1 cellular context compared by ENCODE assay signal in genomic region chr7:32958046-32959025, GRCh38.
A peak's percentile ranks its signal among the peaks of the same experiment; 100 is the strongest.
TF ChIP-seq lines count a peak whose summit lies in the region.

No MANE protein-coding gene starts in this region.

TF ChIP-seq in HepG2, 621 proteins besides CTCF, POLR2A, EP300 and RAD21 (continued from another document and continues in another):
- 0 out of 2 replicates have a peak, but pooled peaks have one; percentile 3 for TF ChIP-seq ZBTB25 (CRISPR knock-in tag; IDR thresholded peaks at IDR 0.05)
- TF ChIP-seq ZFP91 (CRISPR knock-in tag; IDR thresholded peaks at IDR 0.05; ENCODE audit: borderline replicate concordance): peak; percentile 50; the same call in 1 of the 2 replicates
- TF ChIP-seq SMC3 (IDR thresholded peaks at IDR 0.05; ENCODE audit: low read length): no peak
- no peak for TF ChIP-seq ZBTB2 (CRISPR knock-in tag; IDR thresholded peaks at IDR 0.05; ENCODE audit: low read depth)
- TF ChIP-seq SSRP1 (CRISPR knock-in tag; IDR thresholded peaks at IDR 0.05): no peak; the same call in 1 of the 2 replicates
- no peak for TF ChIP-seq BCL3 (CRISPR knock-in tag; IDR thresholded peaks at IDR 0.05)
- no peak for TF ChIP-seq PRDM15 (CRISPR knock-in tag; IDR thresholded peaks at IDR 0.05)
- TF ChIP-seq MTF2 (CRISPR knock-in tag; IDR thresholded peaks at IDR 0.05; ENCODE audit: borderline replicate concordance): peak; percentile 20; the same call in 1 of the 2 replicates
- TF ChIP-seq GPBP1L1 (CRISPR knock-in tag; IDR thresholded peaks at IDR 0.05): no peak
- no peak for TF ChIP-seq ZMYM3 (CRISPR knock-in tag; IDR thresholded peaks at IDR 0.05)
- no peak for TF ChIP-seq ZNF724P (CRISPR knock-in tag; IDR thresholded peaks at IDR 0.05; ENCODE audit: borderline replicate concordance)
- 0 out of 2 replicates have a peak, but pooled peaks have one; percentile 0 for TF ChIP-seq NFKBIZ (CRISPR knock-in tag; IDR thresholded peaks at IDR 0.05)
- TF ChIP-seq KAT7 (CRISPR knock-in tag; IDR thresholded peaks at IDR 0.05; ENCODE audit: borderline replicate concordance): no peak
- TF ChIP-seq GTF3A (CRISPR knock-in tag; conservative IDR thresholded peaks at IDR 0.05): no peak
- TF ChIP-seq ZNF670 (CRISPR knock-in tag; IDR thresholded peaks at IDR 0.05; ENCODE audit: borderline replicate concordance): no peak
- no peak for TF ChIP-seq ZKSCAN1 (IDR thresholded peaks at IDR 0.05; ENCODE audit: low read length)
- no peak for TF ChIP-seq FOSL1 (CRISPR knock-in tag; IDR thresholded peaks at IDR 0.05; ENCODE audit: borderline replicate concordance)
- no peak for TF ChIP-seq KMT2A (CRISPR knock-in tag; IDR thresholded peaks at IDR 0.05)
- no peak for TF ChIP-seq RFX3 (CRISPR knock-in tag; IDR thresholded peaks at IDR 0.05)
- no peak for TF ChIP-seq ZNF335 (CRISPR knock-in tag; IDR thresholded peaks at IDR 0.05)
- TF ChIP-seq POLR2AphosphoS5 (IDR thresholded peaks at IDR 0.05; ENCODE audit: low read depth, low read length): no peak
- TF ChIP-seq MXD4 (CRISPR knock-in tag; IDR thresholded peaks at IDR 0.05): no peak
- TF ChIP-seq ZNF605 (CRISPR knock-in tag; IDR thresholded peaks at IDR 0.05): peak; percentile 75; the same call in 1 of the 2 replicates
- TF ChIP-seq ZNF609 (CRISPR knock-in tag; IDR thresholded peaks at IDR 0.05; ENCODE audit: borderline replicate concordance): no peak; the same call in 1 of the 2 replicates
- no peak for TF ChIP-seq KLF12 (CRISPR knock-in tag; IDR thresholded peaks at IDR 0.05; ENCODE audit: borderline replicate concordance)
- peak; percentile 10; the same call in 1 of the 2 replicates for TF ChIP-seq ZNF567 (CRISPR knock-in tag; IDR thresholded peaks at IDR 0.05; ENCODE audit: borderline replicate concordance)
- peak; percentile 59; the same call in 1 of the 2 replicates for TF ChIP-seq ZNF343 (CRISPR knock-in tag; IDR thresholded peaks at IDR 0.05)
- TF ChIP-seq ZNF326 (CRISPR knock-in tag; IDR thresholded peaks at IDR 0.05; ENCODE audit: borderline replicate concordance): no peak
- TF ChIP-seq ZNF75D (CRISPR knock-in tag; IDR thresholded peaks at IDR 0.05; ENCODE audit: borderline replicate concordance): no peak
- TF ChIP-seq LCORL (IDR thresholded peaks at IDR 0.05): no peak
- peak; percentile 13; the same call in 1 of the 2 replicates for TF ChIP-seq LCORL (CRISPR knock-in tag; IDR thresholded peaks at IDR 0.05)
- no peak for TF ChIP-seq TEF (CRISPR knock-in tag; IDR thresholded peaks at IDR 0.05)
- no peak for TF ChIP-seq ZNF451 (CRISPR knock-in tag; IDR thresholded peaks at IDR 0.05)
- TF ChIP-seq ZNF775 (CRISPR knock-in tag; IDR thresholded peaks at IDR 0.05; ENCODE audit: borderline replicate concordance): 0 out of 2 replicates have a peak, but pooled peaks have one; percentile 56
- 0 out of 2 replicates have a peak, but pooled peaks have one; percentile 1 for TF ChIP-seq ZNF510 (CRISPR knock-in tag; IDR thresholded peaks at IDR 0.05; ENCODE audit: low read depth)
- no peak for TF ChIP-seq ZNF672 (CRISPR knock-in tag; IDR thresholded peaks at IDR 0.05)
- no peak for TF ChIP-seq TRIM24 (CRISPR knock-in tag; IDR thresholded peaks at IDR 0.05)
- no peak for TF ChIP-seq AKAP8 (CRISPR knock-in tag; IDR thresholded peaks at IDR 0.05)
- no peak for TF ChIP-seq MEIS1 (CRISPR knock-in tag; IDR thresholded peaks at IDR 0.05; ENCODE audit: borderline replicate concordance)
- TF ChIP-seq ZNF329 (CRISPR knock-in tag; IDR thresholded peaks at IDR 0.05; ENCODE audit: low read depth): no peak
- no peak for TF ChIP-seq ZNF547 (CRISPR knock-in tag; IDR thresholded peaks at IDR 0.05)
- no peak for TF ChIP-seq HNF4G (IDR thresholded peaks at IDR 0.05; ENCODE audit: borderline replicate concordance, low read depth, low read length)
- TF ChIP-seq HNF4G (CRISPR knock-in tag; IDR thresholded peaks at IDR 0.05; ENCODE audit: borderline replicate concordance, low read depth): no peak
- no peak for TF ChIP-seq ZNF232 (CRISPR knock-in tag; IDR thresholded peaks at IDR 0.05; ENCODE audit: borderline replicate concordance)
- TF ChIP-seq ZNF251 (CRISPR knock-in tag; IDR thresholded peaks at IDR 0.05): no peak
- no peak for TF ChIP-seq CEBPZ (IDR thresholded peaks at IDR 0.05; ENCODE audit: low read length)
- no peak for TF ChIP-seq MTF1 (CRISPR knock-in tag; IDR thresholded peaks at IDR 0.05)
